10 cellular contexts compared by ENCODE assay signal in genomic region chr11:94127632-94128031, GRCh38. TPM values are rescaled to one million over a fixed set of nuclear protein-coding genes. Genes with fewer than 3 reads are reported as not detected.
DNase-seq lines count a peak whose midpoint lies in the region; ATAC-seq, FAIRE-seq and TF ChIP-seq lines count a peak whose summit lies in the region.
"Had no signal": no experiment of that assay in that cellular context is flagged by ENCODE, and none has a peak within 500 bp of the region (broad histone marks: within the 10 kb centered on the region; RNA-seq: fewer than 3 reads in every experiment).

No MANE protein-coding gene starts in this region.

- no peak for TF ChIP-seq CTCF in kidney (IDR thresholded peaks at IDR 0.05; ENCODE audit: borderline replicate concordance, extremely low read depth, insufficient read depth)
- TF ChIP-seq CTCF in vagina (IDR thresholded peaks at IDR 0.05), result no peak
- TF ChIP-seq CTCF in psoas muscle (IDR thresholded peaks at IDR 0.05), result no peak

- no peak for DNase-seq in stimulated activated naive CD8-positive, alpha-beta T cell treated with anti-CD3 and anti-CD28 coated beads, Interleukin-15, amount 100 ng/mL, for 72 hours
- DNase-seq in kidney, result no peak
- DNase-seq in vagina (ENCODE audit: extremely low spot score in 2 of 2), result no peak
- DNase-seq in psoas muscle, result no peak
- no peak for DNase-seq in NCI-H2029 (lab: John Stamatoyannopoulos, UW)
- DNase-seq in sciatic nerve (ENCODE audit: low spot score), result no peak
- DNase-seq: T-helper 9 cell had no signal

- TF ChIP-seq POLR2A in vagina (IDR thresholded peaks at IDR 0.05), result no peak

- H3K27ac Mint-ChIP-seq in stimulated activated naive CD8-positive, alpha-beta T cell treated with anti-CD3 and anti-CD28 coated beads, Interleukin-15, Interleukin-2, amounts not matched to agents 100 ng/mL and 50 ng/mL, for 24 hours, result peak overlapping the region; percentile 88
- no peak overlapping the region for H3K27ac Mint-ChIP-seq in stimulated activated naive CD8-positive, alpha-beta T cell treated with anti-CD3 and anti-CD28 coated beads, Interleukin-15, amount 100 ng/mL, for 72 hours
- H3K27ac Mint-ChIP-seq in activated T-helper 17 cell treated with anti-CD3 and anti-CD28 coated beads, Interleukin-2, amount 50 U/mL, for 72 hours, result peak overlapping the region; percentile 89

- H3K9me3 ChIP-seq in kidney (ENCODE audit: control insufficient read depth in 1 of 2, low read length in 2 of 2) (no peaks in the 10 kb centered on the region), vagina (no peaks in the 10 kb centered on the region), psoas muscle (no peaks in the 10 kb centered on the region)

- H3K36me3 ChIP-seq in kidney (ENCODE audit: control insufficient read depth in 1 of 2, insufficient read depth in 2 of 2, low read length in 2 of 2) (no peaks in the 10 kb centered on the region), vagina (no peaks in the 10 kb centered on the region), psoas muscle (ENCODE audit: insufficient read depth in 1 of 2, low read depth in 1 of 2) (no peaks in the 10 kb centered on the region)

- H3K4me3 ChIP-seq in kidney (ENCODE audit: low read length in 2 of 2) (peak overlapping the region; percentile 68 to 91), vagina (peak overlapping the region in 1 of 2 donors; percentile 88), psoas muscle (no peak overlapping the region)

- intact Hi-C loops in kidney (cut with DNase I), result no loop called here
- intact Hi-C loops in vagina (cut with DNase I), result no loop called here
- intact Hi-C loops in psoas muscle (cut with DNase I), result no loop called here
- intact Hi-C loops in sciatic nerve (cut with DNase I), result no loop called here

- ATAC-seq in stimulated activated naive CD8-positive, alpha-beta T cell treated with anti-CD3 and anti-CD28 coated beads, Interleukin-15, amount 100 ng/mL, for 72 hours, result no peak
- no peak for ATAC-seq in activated T-helper 17 cell treated with anti-CD3 and anti-CD28 coated beads, Interleukin-2, amount 50 U/mL, for 72 hours (replicated peaks)
- ATAC-seq in psoas muscle (no peak), sciatic nerve (no peak)

- H3K9me3 Mint-ChIP-seq in stimulated activated naive CD8-positive, alpha-beta T cell treated with anti-CD3 and anti-CD28 coated beads, Interleukin-15, Interleukin-2, amounts not matched to agents 100 ng/mL and 50 ng/mL, for 24 hours, result no peaks in the 10 kb centered on the region
- H3K9me3 Mint-ChIP-seq in stimulated activated naive CD8-positive, alpha-beta T cell treated with anti-CD3 and anti-CD28 coated beads, Interleukin-15, amount 100 ng/mL, for 72 hours, result no peaks in the 10 kb centered on the region
- no peaks in the 10 kb centered on the region for H3K9me3 Mint-ChIP-seq in activated T-helper 17 cell treated with anti-CD3 and anti-CD28 coated beads, Interleukin-2, amount 50 U/mL, for 72 hours

- no peaks in the 10 kb centered on the region for H3K27me3 Mint-ChIP-seq in stimulated activated naive CD8-positive, alpha-beta T cell treated with anti-CD3 and anti-CD28 coated beads, Interleukin-15, Interleukin-2, amounts not matched to agents 100 ng/mL and 50 ng/mL, for 24 hours
- no peaks in the 10 kb centered on the region for H3K27me3 Mint-ChIP-seq in stimulated activated naive CD8-positive, alpha-beta T cell treated with anti-CD3 and anti-CD28 coated beads, Interleukin-15, amount 100 ng/mL, for 72 hours
- no peaks in the 10 kb centered on the region for H3K27me3 Mint-ChIP-seq in activated T-helper 17 cell treated with anti-CD3 and anti-CD28 coated beads, Interleukin-2, amount 50 U/mL, for 72 hours

- H3K27me3 ChIP-seq in vagina, result no peaks in the 10 kb centered on the region
- peaks cover 0 to 23% (median 0%) of the 10 kb centered on the region in 3 donors for H3K27me3 ChIP-seq in psoas muscle (ENCODE audit: insufficient read depth in 3 of 3, low read length in 2 of 3)

- H3K27ac ChIP-seq in kidney (ENCODE audit: low read depth in 2 of 2, low read length in 2 of 2) (no peak overlapping the region), vagina (peak overlapping the region; percentile 94), psoas muscle (no peak overlapping the region)

- no peak for FAIRE-seq in kidney (lab: Jason Lieb, UNC)
- FAIRE-seq: G401.6 had no signal

- H3K4me1 Mint-ChIP-seq in stimulated activated naive CD8-positive, alpha-beta T cell treated with anti-CD3 and anti-CD28 coated beads, Interleukin-15, Interleukin-2, amounts not matched to agents 100 ng/mL and 50 ng/mL, for 24 hours (ENCODE audit: low read depth), result peaks cover 18% of the 10 kb centered on the region
- peaks cover 19% of the 10 kb centered on the region for H3K4me1 Mint-ChIP-seq in stimulated activated naive CD8-positive, alpha-beta T cell treated with anti-CD3 and anti-CD28 coated beads, Interleukin-15, amount 100 ng/mL, for 72 hours
- H3K4me1 Mint-ChIP-seq in activated T-helper 17 cell treated with anti-CD3 and anti-CD28 coated beads, Interleukin-2, amount 50 U/mL, for 72 hours, result peaks cover 10% of the 10 kb centered on the region

- peak overlapping the region in 1 of 2 donors; percentile 84 for H3K9ac ChIP-seq in kidney (ENCODE audit: low read length in 2 of 2)

- no peak overlapping the region for H3K4me3 Mint-ChIP-seq in stimulated activated naive CD8-positive, alpha-beta T cell treated with anti-CD3 and anti-CD28 coated beads, Interleukin-15, Interleukin-2, amounts not matched to agents 100 ng/mL and 50 ng/mL, for 24 hours
- peak overlapping the region in 1 of 2 donors; percentile 53 for H3K4me3 Mint-ChIP-seq in stimulated activated naive CD8-positive, alpha-beta T cell treated with anti-CD3 and anti-CD28 coated beads, Interleukin-15, amount 100 ng/mL, for 72 hours
- no peak overlapping the region for H3K4me3 Mint-ChIP-seq in activated T-helper 17 cell treated with anti-CD3 and anti-CD28 coated beads, Interleukin-2, amount 50 U/mL, for 72 hours

- H3K4me1 ChIP-seq in kidney (ENCODE audit: control insufficient read depth in 1 of 2, insufficient read depth in 1 of 2, low read depth in 1 of 2, low read length in 2 of 2) (peaks cover 14 to 22% of the 10 kb centered on the region in 2 donors), vagina (peaks cover 43% of the 10 kb centered on the region), psoas muscle (peaks cover 10% of the 10 kb centered on the region)

- H3K36me3 Mint-ChIP-seq in stimulated activated naive CD8-positive, alpha-beta T cell treated with anti-CD3 and anti-CD28 coated beads, Interleukin-15, Interleukin-2, amounts not matched to agents 100 ng/mL and 50 ng/mL, for 24 hours (ENCODE audit: low read depth), result no peaks in the 10 kb centered on the region
- no peaks in the 10 kb centered on the region for H3K36me3 Mint-ChIP-seq in activated T-helper 17 cell treated with anti-CD3 and anti-CD28 coated beads, Interleukin-2, amount 50 U/mL, for 72 hours (ENCODE audit: low read depth)

RNA-seq across cellular contexts. Expression of gene PANX1, which starts 1.0 kb away (rescaled TPM):
- 10 to 100 TPM in 1 of 2 donors, 1 to 10 TPM in 1; 9.6 to 16.5 TPM for total RNA-seq in activated T-helper 17 cell treated with anti-CD3 and anti-CD28 coated beads, Interleukin-2, amount 50 U/mL, for 72 hours
- total RNA-seq in kidney, result 13.9 TPM
- 5.3 TPM for polyA plus RNA-seq in kidney (ENCODE audit: insufficient read depth, low read depth, low replicate concordance)
- total RNA-seq in vagina, result 18.9 TPM
- 10 to 100 TPM in 3 of 4 donors, 1 to 10 TPM in 1; 9.2 to 87.2 (median 23.7) TPM for total RNA-seq in psoas muscle
- polyA plus RNA-seq in psoas muscle, result 10 to 100 TPM; 14.3 to 45.7 (median 41.9) TPM
- 18.3 TPM for total RNA-seq in sciatic nerve

Comparison
In these comparisons a context has a peak if more than half of its experiments do, and no peak if none do; other contexts are left out.
1. H3K27ac Mint-ChIP-seq: peak in stimulated activated naive CD8-positive, alpha-beta T cell treated with anti-CD3 and anti-CD28 coated beads, Interleukin-15, Interleukin-2, amounts not matched to agents 100 ng/mL and 50 ng/mL, for 24 hours (single experiment) and activated T-helper 17 cell treated with anti-CD3 and anti-CD28 coated beads, Interleukin-2, amount 50 U/mL, for 72 hours (single experiment); none in stimulated activated naive CD8-positive, alpha-beta T cell treated with anti-CD3 and anti-CD28 coated beads, Interleukin-15, amount 100 ng/mL, for 72 hours (0 of 2).